In genomic region chr17:44005865-44006580, GRCh38 we compare ENCODE assay signal across 8 cellular contexts. TPM values are rescaled to one million over a fixed set of nuclear protein-coding genes. Genes with fewer than 3 reads are reported as not detected.
DNase-seq lines count a peak whose midpoint lies in the region; ATAC-seq and TF ChIP-seq lines count a peak whose summit lies in the region.

No MANE protein-coding gene starts in this region.

- WGBS in ectodermal cell, 2 experiments: 1% methylated on average over 60 of the region's 60 CpGs
- WGBS in thyroid gland, 2 donors: 4 to 8% methylated on average over 31 to 49 of the region's 60 CpGs

- TF ChIP-seq CTCF in AG10803 (conservative IDR thresholded peaks at IDR 0.05; ENCODE audit: low read length) (peak; percentile 19; the same call in 1 of the 2 replicates), WI38 (IDR thresholded peaks at IDR 0.05; ENCODE audit: low read depth, low read length) (no peak), mesothelial cell of epicardium (IDR thresholded peaks at IDR 0.05; ENCODE audit: unreplicated experiment) (no peak), thyroid gland (IDR thresholded peaks at IDR 0.05) (peak in 3 of 6 experiments; percentile 15 to 47 (median 37))

- no peaks in the 10 kb centered on the region for H3K9me3 Mint-ChIP-seq in mesothelial cell of epicardium

- peaks cover 56% of the 10 kb centered on the region for H3K27me3 Mint-ChIP-seq in mesothelial cell of epicardium (ENCODE audit: low read depth)

- H3K4me1 ChIP-seq in ectodermal cell (ENCODE audit: control insufficient read depth, insufficient read depth, low read length) (peaks cover 17% of the 10 kb centered on the region), thyroid gland (peaks cover 28 to 36% of the 10 kb centered on the region in 2 donors)

- no peaks in the 10 kb centered on the region for H3K36me3 ChIP-seq in ectodermal cell (ENCODE audit: control insufficient read depth, insufficient read depth, low read length)
- no peaks in the 10 kb centered on the region for H3K36me3 ChIP-seq in thyroid gland

- H3K9me3 ChIP-seq in ectodermal cell (ENCODE audit: control insufficient read depth, low read length) (no peaks in the 10 kb centered on the region), thyroid gland (no peaks in the 10 kb centered on the region)

- intact Hi-C loops in thyroid gland (cut with DNase I): no loop called here

- peaks cover 20% of the 10 kb centered on the region for H3K4me1 Mint-ChIP-seq in mesothelial cell of epicardium

- peak in 1 of 2 donors; percentile 62 for TF ChIP-seq POLR2A in thyroid gland (IDR thresholded peaks at IDR 0.05)

- H3K4me3 Mint-ChIP-seq in mesothelial cell of epicardium: peak overlapping the region; percentile 83

- no peak for DNase-seq in AG10803 (ENCODE audit: low read depth)
- DNase-seq in HCEC 1CT: peak; percentile 24
- DNase-seq in mesothelial cell of epicardium (ENCODE audit: low spot score in 2 of 2, unreplicated experiment in 2 of 2): peak in 1 of 2 experiments; percentile 42
- peak; percentile 86 to 87 for DNase-seq in thyroid gland
- DNase-seq in NCI-H2107 treated with DMSO at 0.1 percent for 48 hours (lab: John Stamatoyannopoulos, UW; ENCODE audit: unreplicated experiment): no peak

- no peaks in the 10 kb centered on the region for H3K36me3 Mint-ChIP-seq in mesothelial cell of epicardium

- H3K27ac Mint-ChIP-seq in mesothelial cell of epicardium: peak overlapping the region; percentile 53

- H3K27me3 ChIP-seq in ectodermal cell (ENCODE audit: control insufficient read depth, insufficient read depth, low read length, poor library complexity, severe bottlenecking): peaks cover 44% of the 10 kb centered on the region
- no peaks in the 10 kb centered on the region for H3K27me3 ChIP-seq in thyroid gland

- peak overlapping the region; percentile 74 for H3K4me3 ChIP-seq in AG10803 (ENCODE audit: low read length)
- H3K4me3 ChIP-seq in WI38 (ENCODE audit: low read depth, low read length): peak overlapping the region; percentile 72
- peak overlapping the region; percentile 78 for H3K4me3 ChIP-seq in ectodermal cell (ENCODE audit: insufficient read depth, low read depth, low read length)
- peak overlapping the region; percentile 4 to 37 (median 36) for H3K4me3 ChIP-seq in thyroid gland (replicated peaks in 1 of 3)

- no peak for ATAC-seq in GM21619 (IDR thresholded peaks at IDR 0.05; ENCODE audit: unreplicated experiment)

- no peak overlapping the region for H3K27ac ChIP-seq in ectodermal cell (ENCODE audit: insufficient read depth, low read depth, low read length, poor library complexity, severe bottlenecking)
- peak overlapping the region; percentile 77 to 90 (median 86) for H3K27ac ChIP-seq in thyroid gland

RNA-seq across cellular contexts. Expression of gene NAGS, which starts 1.6 kb away (rescaled TPM):
- polyA plus RNA-seq in ectodermal cell (2013, experiment 1 of 4): 0.91 TPM
- polyA plus RNA-seq in ectodermal cell (2013, experiment 2 of 4): 0.85 TPM
- 1.5 TPM for polyA plus RNA-seq in ectodermal cell (2013, experiment 3 of 4)
- polyA plus RNA-seq in ectodermal cell (2013, experiment 4 of 4): 1.1 TPM
- 0.42 to 0.88 TPM (median 0.82 TPM) in 3 replicates for total RNA-seq in mesothelial cell of epicardium
- 10 to 100 TPM; 11.9 to 19.2 (median 14.5) TPM for total RNA-seq in thyroid gland

RNA-seq across cellular contexts. Expression of gene TMEM101, which starts 8.7 kb away (rescaled TPM):
- 35.4 TPM for polyA plus RNA-seq in ectodermal cell (2013, experiment 1 of 4)
- 40.2 TPM for polyA plus RNA-seq in ectodermal cell (2013, experiment 2 of 4)
- polyA plus RNA-seq in ectodermal cell (2013, experiment 3 of 4): 32.5 TPM
- 39.3 TPM for polyA plus RNA-seq in ectodermal cell (2013, experiment 4 of 4)
- total RNA-seq in mesothelial cell of epicardium (34.2 to 36.4 TPM (median 35.8 TPM) in 3 replicates), thyroid gland (10 to 100 TPM; 33.6 to 56.9 (median 45.0) TPM)

RNA-seq across cellular contexts. Expression of gene PYY, which starts 52.3 kb away (rescaled TPM):
- polyA plus RNA-seq in ectodermal cell (2013, experiment 1 of 4): not detected
- not detected for polyA plus RNA-seq in ectodermal cell (2013, experiment 2 of 4)
- polyA plus RNA-seq in ectodermal cell (2013, experiment 3 of 4): 0.75 TPM
- 0.69 TPM for polyA plus RNA-seq in ectodermal cell (2013, experiment 4 of 4)
- not detected in 3 replicates for total RNA-seq in mesothelial cell of epicardium
- 1 to 10 TPM in 1 of 4 donors, not detected in 3; 2.2 TPM for total RNA-seq in thyroid gland

Comparison
In these comparisons a context has a peak if more than half of its experiments do, and no peak if none do; other contexts are left out.
1. DNase-seq: peak in HCEC 1CT (single experiment) and thyroid gland (2 of 2); none in AG10803 (single experiment) and NCI-H2107 treated with DMSO at 0.1 percent for 48 hours (single experiment).
2. Peak in every context shown above with its lines, with median percentiles within 50 percentile points of each other: H3K4me3 ChIP-seq.